In the genomic region with DNA sequence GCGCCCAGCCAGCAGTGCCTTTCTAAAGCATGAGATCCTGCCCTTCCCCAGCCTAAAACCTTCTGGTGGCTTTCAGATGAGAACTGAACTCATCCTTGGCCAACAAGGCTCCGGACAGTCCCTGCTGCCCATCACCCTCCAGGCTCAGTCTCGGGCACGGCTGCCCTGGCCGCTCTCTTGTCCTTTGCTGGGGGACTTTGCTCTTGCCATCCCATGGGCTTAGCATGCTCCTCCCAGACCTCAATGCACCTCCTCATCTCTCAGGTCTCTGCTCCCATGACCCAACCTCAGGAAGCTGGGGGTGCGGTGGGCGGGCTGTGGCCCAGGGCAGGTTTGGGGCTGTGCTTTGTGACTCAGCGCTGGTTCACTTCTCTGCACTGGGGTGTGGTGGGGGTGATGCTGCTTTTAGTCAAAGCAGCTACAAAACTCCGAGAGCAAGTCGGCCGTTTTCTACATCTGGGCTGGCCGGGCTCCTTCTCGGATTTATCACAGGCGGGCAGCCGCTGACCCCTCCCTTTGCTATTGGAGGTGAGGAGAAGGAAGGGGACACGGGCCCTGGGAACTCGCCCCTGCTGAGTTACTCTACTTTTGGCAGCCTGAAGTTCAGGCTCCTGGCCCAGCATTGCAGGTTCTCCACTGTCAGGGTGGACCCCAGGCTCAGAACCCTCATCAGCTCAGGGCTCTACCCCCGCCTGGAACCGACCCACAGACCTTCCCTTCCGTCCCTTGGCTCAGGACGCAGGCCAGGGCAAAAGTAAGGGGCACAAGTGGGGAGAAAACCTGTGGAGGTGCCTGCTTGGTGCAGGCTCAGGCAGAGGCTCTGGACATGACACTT, we compare ENCODE assay signal across 8 cellular contexts.
DNase-seq lines count a peak whose midpoint lies in the region; ATAC-seq and TF ChIP-seq lines count a peak whose summit lies in the region.

No MANE protein-coding gene starts in this region.

- no peaks in the 10 kb centered on the region for H3K36me3 ChIP-seq in Peyer's patch
- H3K36me3 ChIP-seq in osteoblast (ENCODE audit: insufficient read depth, low read length), result no peaks in the 10 kb centered on the region

- H3K27ac ChIP-seq in Peyer's patch (peak overlapping the region in 2 of 4 donors; percentile 31 to 44), osteoblast (ENCODE audit: low read depth, low read length) (peak overlapping the region; percentile 88)

- H4K20me1 ChIP-seq in osteoblast (ENCODE audit: insufficient read depth, low read length), result no peaks in the 10 kb centered on the region

- H3K27me3 ChIP-seq in Peyer's patch (no peaks in the 10 kb centered on the region), osteoblast (ENCODE audit: insufficient read depth, low read length) (no peaks in the 10 kb centered on the region)

- H2AFZ ChIP-seq in osteoblast (ENCODE audit: low read length), result peak overlapping the region; percentile 87

- H3K4me1 ChIP-seq in Peyer's patch (peaks cover 0 to 33% (median 12%) of the 10 kb centered on the region in 4 donors), osteoblast (ENCODE audit: insufficient read depth, low read length) (peaks cover 26% of the 10 kb centered on the region)

- peak overlapping the region in 2 of 4 donors; percentile 8 to 26 for H3K4me3 ChIP-seq in Peyer's patch
- peak overlapping the region; percentile 61 for H3K4me3 ChIP-seq in osteoblast (ENCODE audit: insufficient read depth, low read length)

- no peaks in the 10 kb centered on the region for H3K79me2 ChIP-seq in osteoblast (ENCODE audit: insufficient read depth, low read length)

- H3K4me2 ChIP-seq in osteoblast (ENCODE audit: insufficient read depth, low read length), result peak overlapping the region; percentile 79

- DNase-seq in Peyer's patch (peak; percentile 56 to 76 (median 65)), activated gamma-delta T cell treated with Interleukin-2 at 50 U/mL for 16 hours (peak; percentile 80), osteoblast (ENCODE audit: insufficient read length, low spot score, missing footprints) (peak; percentile 96), NCI-H187 treated with DMSO at 0.1 percent for 48 hours (lab: John Stamatoyannopoulos, UW) (no peak), C1 segment of cervical spinal cord (lab: John Stamatoyannopoulos, UW) (no peak)

- TF ChIP-seq CTCF in Peyer's patch (IDR thresholded peaks at IDR 0.05) (no peak), osteoblast (IDR thresholded peaks at IDR 0.05; ENCODE audit: extremely low read depth, low read depth, low read length) (no peak)

- ATAC-seq in GM19463 (IDR thresholded peaks at IDR 0.05; ENCODE audit: unreplicated experiment) (peak; percentile 41), HG02840 (IDR thresholded peaks at IDR 0.05; ENCODE audit: low FRiP score, unreplicated experiment) (no peak), GM18498 (IDR thresholded peaks at IDR 0.05; ENCODE audit: unreplicated experiment) (no peak)

- TF ChIP-seq POLR2A in Peyer's patch (IDR thresholded peaks at IDR 0.05), result no peak

- H3K9me3 ChIP-seq in Peyer's patch (no peaks in the 10 kb centered on the region), osteoblast (ENCODE audit: low read depth, low read length) (no peaks in the 10 kb centered on the region)

Comparison
In these comparisons a context has a peak if more than half of its experiments do, and no peak if none do; other contexts are left out.
1. DNase-seq: peak in Peyer's patch (3 of 3), activated gamma-delta T cell treated with Interleukin-2 at 50 U/mL for 16 hours (single experiment) and osteoblast (single experiment); none in NCI-H187 treated with DMSO at 0.1 percent for 48 hours (single experiment) and C1 segment of cervical spinal cord (0 of 14).